Comparison of ENCODE assay signal across 9 cellular contexts in genomic region chr6:125974214-125974866, GRCh38. TPM values are rescaled to one million over a fixed set of nuclear protein-coding genes. Genes with fewer than 3 reads are reported as not detected.
DNase-seq lines count a peak whose midpoint lies in the region; ATAC-seq and TF ChIP-seq lines count a peak whose summit lies in the region.
"Had no signal": no experiment of that assay in that cellular context is flagged by ENCODE, and none has a peak within 500 bp of the region (broad histone marks: within the 10 kb centered on the region; RNA-seq: fewer than 3 reads in every experiment).

No MANE protein-coding gene starts in this region.

- intact Hi-C loops in OCI-LY7 (cut with micrococcal nuclease; ENCODE audit: unreplicated experiment), result loop anchor here (1.0 to 5.0 kb wide), 2 partner anchors 194 to 662 kb away; no protein-coding TSS in a partner anchor
- intact Hi-C loops in dorsolateral prefrontal cortex (cut with DNase I), result loop anchor here in 1 of 2 donors (2.0 to 10.0 kb wide), 4 partner anchors 117 to 662 kb away; no protein-coding TSS in a partner anchor
- intact Hi-C loops in mucosa of descending colon (cut with DNase I, micrococcal nuclease), result loop anchor here in 1 of 2 donors (5.0 kb wide), 1 partner anchor 117 kb away; no protein-coding TSS in a partner anchor

- H3K36me3 ChIP-seq in OCI-LY7 (ENCODE audit: insufficient read depth, low read length), result peaks cover 36% of the 10 kb centered on the region
- no peaks in the 10 kb centered on the region for H3K36me3 ChIP-seq in mucosa of descending colon (ENCODE audit: low read depth)
- H3K36me3 ChIP-seq in effector memory CD4-positive, alpha-beta T cell (ENCODE audit: control insufficient read depth, insufficient read depth, low read length), result peaks cover 10% of the 10 kb centered on the region

- ATAC-seq in GM19043 (IDR thresholded peaks at IDR 0.05; ENCODE audit: low read depth, unreplicated experiment) (peak; percentile 83), HG03378 (IDR thresholded peaks at IDR 0.05; ENCODE audit: unreplicated experiment) (peak; percentile 75), mucosa of descending colon (peak; percentile 47), GM18873 (IDR thresholded peaks at IDR 0.05; ENCODE audit: low FRiP score, unreplicated experiment) (no peak)

- H4K20me1 ChIP-seq in OCI-LY7 (ENCODE audit: insufficient read depth, low read length), result no peaks in the 10 kb centered on the region

- H3K4me3 ChIP-seq in OCI-LY7 (ENCODE audit: low read depth, low read length, poor library complexity, severe bottlenecking) (no peak overlapping the region), dorsolateral prefrontal cortex (no peak overlapping the region), mucosa of descending colon (no peak overlapping the region)
- H3K4me3 ChIP-seq in effector memory CD4-positive, alpha-beta T cell (ENCODE audit: insufficient read depth, low read depth, low read length, poor library complexity, severe bottlenecking), result no peak overlapping the region
- H3K4me3 ChIP-seq: skin epidermis had no signal

- DNase-seq in DMS153 (lab: John Stamatoyannopoulos, UW) (peak; percentile 17), OCI-LY7 (ENCODE audit: low spot score) (peak; percentile 76), dorsolateral prefrontal cortex (no peak), mucosa of descending colon (no peak)
- DNase-seq in effector memory CD4-positive, alpha-beta T cell, result no peak

- CTCF ChIA-PET in OCI-LY7 (lab: Charles Lee; ENCODE audit: unreplicated experiment), result interaction anchor here (0.7 to 1.7 kb wide), 4 partner anchors 12 to 184 kb away, joined by 4 to 7 read pairs (median 4); partner anchors contain the start of genes HINT3 and TRMT11

- H3K4me2 ChIP-seq in OCI-LY7 (ENCODE audit: low read length), result peak overlapping the region; percentile 56; the same call in 1 of the 2 replicates

- H3K4me1 ChIP-seq in OCI-LY7 (ENCODE audit: insufficient read depth, low read length, poor library complexity, severe bottlenecking) (peaks cover 5% of the 10 kb centered on the region), mucosa of descending colon (ENCODE audit: low read depth) (no peaks in the 10 kb centered on the region)
- no peaks in the 10 kb centered on the region for H3K4me1 ChIP-seq in effector memory CD4-positive, alpha-beta T cell (ENCODE audit: control insufficient read depth, insufficient read depth, low read length, poor library complexity, severe bottlenecking)

- no peaks in the 10 kb centered on the region for H3K9me2 ChIP-seq in OCI-LY7 (ENCODE audit: insufficient read depth, low read length)

- peak overlapping the region; percentile 43; the same call in 1 of the 2 replicates for H2AFZ ChIP-seq in OCI-LY7 (ENCODE audit: low read length)

- no TSS peak for BruUV-seq in OCI-LY7 (replicated peaks; lab: Mats Ljungman, UMichigan)

- POLR2A ChIA-PET in OCI-LY7 (lab: Charles Lee), result interaction anchor here (0.8 to 2.1 kb wide), 11 partner anchors 9 to 663 kb away, joined by 3 to 21 read pairs (median 4); partner anchors contain the start of genes HINT3, NCOA7 and TRMT11

- TF ChIP-seq CTCF in OCI-LY7 (conservative IDR thresholded peaks at IDR 0.05; ENCODE audit: low read length) (peak; percentile 92), dorsolateral prefrontal cortex (IDR thresholded peaks at IDR 0.05 in 54 of 56, conservative IDR thresholded peaks at IDR 0.05 in 2 of 56; ENCODE audit: low read depth in 1 of 56, partially characterized antibody in 56 of 56) (peak; percentile 53 to 92 (median 72)), mucosa of descending colon (IDR thresholded peaks at IDR 0.05) (peak; percentile 34)

- H3K79me2 ChIP-seq in OCI-LY7 (ENCODE audit: insufficient read depth, low read depth, low read length), result peaks cover 9% of the 10 kb centered on the region; the same call in 1 of the 2 replicates

- no peak overlapping the region for H3K27ac ChIP-seq in OCI-LY7 (ENCODE audit: low read depth, low read length, poor library complexity, severe bottlenecking)
- peak overlapping the region in 38 of 59 donors; percentile 2 to 78 (median 51) for H3K27ac ChIP-seq in dorsolateral prefrontal cortex
- H3K27ac ChIP-seq in effector memory CD4-positive, alpha-beta T cell (ENCODE audit: insufficient read depth, low read length, poor library complexity, severe bottlenecking), result no peak overlapping the region
- H3K27ac ChIP-seq: skin epidermis had no signal

- no peaks in the 10 kb centered on the region for H3K27me3 ChIP-seq in dorsolateral prefrontal cortex
- no peaks in the 10 kb centered on the region for H3K27me3 ChIP-seq in effector memory CD4-positive, alpha-beta T cell (replicated peaks; ENCODE audit: control insufficient read depth, insufficient read depth, low read length, poor library complexity, severe bottlenecking)

- no peaks in the 10 kb centered on the region for H3K9me3 ChIP-seq in OCI-LY7 (ENCODE audit: low read length)
- no peaks in the 10 kb centered on the region for H3K9me3 ChIP-seq in mucosa of descending colon
- no peaks in the 10 kb centered on the region for H3K9me3 ChIP-seq in effector memory CD4-positive, alpha-beta T cell (ENCODE audit: control insufficient read depth, low read length)

RNA-seq across cellular contexts. Expression of gene TRMT11, which starts 12.0 kb away (rescaled TPM):
- total RNA-seq in OCI-LY7 (2014; rRNA removed; shearing (Covaris generic)), result 42.5 and 46.8 TPM in 2 replicates
- total RNA-seq in OCI-LY7 (2022) (31.0 and 32.9 TPM in 2 replicates), dorsolateral prefrontal cortex (10 to 100 TPM; 32.1 to 64.6 (median 44.8) TPM), mucosa of descending colon (10 to 100 TPM; 20.7 to 22.7 (median 21.5) TPM)

RNA-seq across cellular contexts. Expression of gene HINT3, which starts 17.8 kb away (rescaled TPM):
- 10.4 and 11.8 TPM in 2 replicates for total RNA-seq in OCI-LY7 (2014; rRNA removed; shearing (Covaris generic))
- total RNA-seq in OCI-LY7 (2022) (10.6 and 12.1 TPM in 2 replicates), dorsolateral prefrontal cortex (10 to 100 TPM; 33.6 to 54.2 (median 42.3) TPM), mucosa of descending colon (10 to 100 TPM; 23.2 to 32.9 (median 23.2) TPM)

Comparison
In these comparisons a context has a peak if more than half of its experiments do, and no peak if none do; other contexts are left out.
1. DNase-seq: peak in DMS153 (single experiment) and OCI-LY7 (single experiment); none in dorsolateral prefrontal cortex (0 of 10), mucosa of descending colon (0 of 3) and effector memory CD4-positive, alpha-beta T cell (0 of 3).
2. H3K27ac ChIP-seq: peak in dorsolateral prefrontal cortex (38 of 59); none in OCI-LY7 (single experiment) and effector memory CD4-positive, alpha-beta T cell (single experiment).
3. CTCF ChIP-seq: peak in every context shown above with its lines; median percentile 92 in OCI-LY7; 72 in dorsolateral prefrontal cortex; 34 in mucosa of descending colon.